ENCODE assay signal across 12 cellular contexts in the genomic region with DNA sequence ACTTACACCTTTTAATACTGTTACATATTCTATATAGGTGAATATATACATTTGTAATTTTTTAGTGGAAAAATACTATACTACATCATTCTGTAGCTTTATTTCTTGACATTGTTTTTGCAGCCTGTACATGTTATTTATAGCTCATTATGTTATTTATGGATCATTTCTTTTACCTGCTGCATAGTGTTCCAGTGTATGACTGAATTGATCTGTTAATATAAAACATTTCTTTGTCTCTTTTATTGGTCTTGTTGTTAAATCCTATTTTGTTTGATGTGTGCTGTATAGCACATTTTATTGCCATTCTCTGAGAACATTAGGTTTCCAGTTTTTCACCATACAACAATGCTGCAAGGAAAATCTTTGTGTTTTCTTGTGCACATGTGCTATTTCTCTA. TPM values are rescaled to one million over a fixed set of nuclear protein-coding genes. Genes with fewer than 3 reads are reported as not detected.
DNase-seq lines count a peak whose midpoint lies in the region; ATAC-seq and TF ChIP-seq lines count a peak whose summit lies in the region.
"Had no signal": no experiment of that assay in that cellular context is flagged by ENCODE, and none has a peak within 500 bp of the region (broad histone marks: within the 10 kb centered on the region; RNA-seq: fewer than 3 reads in every experiment).

No MANE protein-coding gene starts in this region.

- H3K27me3 ChIP-seq in right atrium auricular region (no peaks in the 10 kb centered on the region), SU-DHL-6 (ENCODE audit: low read length) (no peaks in the 10 kb centered on the region), fibroblast of lung (ENCODE audit: control insufficient read depth, insufficient read depth, low read length) (no peaks in the 10 kb centered on the region), psoas muscle (ENCODE audit: insufficient read depth in 3 of 3, low read length in 2 of 3) (no peaks in the 10 kb centered on the region)
- H3K27me3 ChIP-seq: brain microvascular endothelial cell, SJSA1 had no signal

- H3K36me3 ChIP-seq in right atrium auricular region (no peaks in the 10 kb centered on the region), SU-DHL-6 (ENCODE audit: low read length) (peaks cover 4% of the 10 kb centered on the region; the same call in 1 of the 2 replicates), fibroblast of lung (ENCODE audit: control insufficient read depth, insufficient read depth, low read length) (no peaks in the 10 kb centered on the region), psoas muscle (ENCODE audit: insufficient read depth in 1 of 2, low read depth in 1 of 2) (no peaks in the 10 kb centered on the region)
- H3K36me3 ChIP-seq: brain microvascular endothelial cell, SJSA1 had no signal

- peaks cover 34% of the 10 kb centered on the region for H3F3A ChIP-seq in SU-DHL-6 (ENCODE audit: insufficient read depth)

- DNase-seq in right atrium auricular region (ENCODE audit: low spot score) (no peak), left cardiac atrium (no peak), fibroblast of lung (ENCODE audit: low read depth in 2 of 2) (no peak), psoas muscle (no peak), epidermal melanocyte (ENCODE audit: insufficient read length, low spot score) (no peak)
- no peak for DNase-seq in NK-92 treated with Interleukin-12 subunit alpha and Interleukin-12 subunit beta, amount 100 ng/mL, for 24 hours (lab: John Stamatoyannopoulos, UW)
- DNase-seq: activated CD8-positive, alpha-beta memory T cell treated with anti-CD3 and anti-CD28 coated beads for 24 hours; brain microvascular endothelial cell; NCI-H446 had no signal

- no peak overlapping the region for H2AFZ ChIP-seq in SU-DHL-6 (ENCODE audit: low read depth, low read length, severe bottlenecking)
- H2AFZ ChIP-seq in fibroblast of lung (ENCODE audit: low read length) = no peak overlapping the region

- ATAC-seq in left cardiac atrium (no peak), HG03139 (IDR thresholded peaks at IDR 0.05; ENCODE audit: unreplicated experiment) (no peak), psoas muscle (no peak)

- H3K9me3 ChIP-seq in right atrium auricular region = no peaks in the 10 kb centered on the region
- H3K9me3 ChIP-seq in SU-DHL-6 (ENCODE audit: insufficient read depth, low read length) = no peaks in the 10 kb centered on the region
- no peaks in the 10 kb centered on the region for H3K9me3 ChIP-seq in fibroblast of lung (ENCODE audit: control insufficient read depth, insufficient read depth, low read depth, low read length)
- H3K9me3 ChIP-seq in psoas muscle = no peaks in the 10 kb centered on the region
- H3K9me3 ChIP-seq: SJSA1 had no signal

- H4K20me1 ChIP-seq in SU-DHL-6 (ENCODE audit: low read depth, low read length) = no peaks in the 10 kb centered on the region
- H4K20me1 ChIP-seq in fibroblast of lung (ENCODE audit: control insufficient read depth, extremely low read depth, insufficient read depth, low read length) = no peaks in the 10 kb centered on the region

- peak overlapping the region; percentile 78 for H3K4me2 ChIP-seq in SU-DHL-6 (ENCODE audit: low read depth, low read length, poor library complexity, severe bottlenecking)
- peak overlapping the region; percentile 21 for H3K4me2 ChIP-seq in fibroblast of lung (ENCODE audit: extremely low read depth, insufficient read depth, low read length)

- H3K9ac ChIP-seq in SU-DHL-6 (ENCODE audit: low read length) (peak overlapping the region; percentile 35), fibroblast of lung (ENCODE audit: insufficient read depth, low read length) (no peak overlapping the region)

- H3K27ac ChIP-seq in right atrium auricular region (peak overlapping the region; percentile 97), SU-DHL-6 (ENCODE audit: low read depth, low read length) (peak overlapping the region; percentile 95), fibroblast of lung (ENCODE audit: insufficient read depth, low read length) (no peak overlapping the region), psoas muscle (no peak overlapping the region)
- H3K27ac ChIP-seq: brain microvascular endothelial cell, SJSA1 had no signal

- TF ChIP-seq CTCF in right atrium auricular region (IDR thresholded peaks at IDR 0.05) (no peak), SU-DHL-6 (IDR thresholded peaks at IDR 0.05; ENCODE audit: insufficient read depth, low read length, poor library complexity, severe bottlenecking) (no peak), fibroblast of lung (conservative IDR thresholded peaks at IDR 0.05 in 1 of 2, IDR thresholded peaks at IDR 0.05 in 1 of 2; ENCODE audit: low read depth in 1 of 2, low read length in 2 of 2) (no peak), psoas muscle (IDR thresholded peaks at IDR 0.05) (no peak)

- H3K4me3 ChIP-seq in right atrium auricular region = no peak overlapping the region
- peak overlapping the region; percentile 58 for H3K4me3 ChIP-seq in SU-DHL-6 (ENCODE audit: insufficient read depth, low read length, poor library complexity, severe bottlenecking)
- peak overlapping the region in 1 of 4 experiments; percentile 29 for H3K4me3 ChIP-seq in fibroblast of lung (replicated peaks in 1 of 4; ENCODE audit: control extremely low read depth in 1 of 4, insufficient read depth in 1 of 4, low read depth in 3 of 4, low read length in 4 of 4)
- H3K4me3 ChIP-seq in psoas muscle = no peak overlapping the region
- H3K4me3 ChIP-seq: SJSA1 had no signal

- intact Hi-C loops in left cardiac atrium (cut with DNase I) (loop anchor here in 1 of 2 donors (10.0 kb wide), 1 partner anchor 472 kb away; a partner anchor contains a TSS), psoas muscle (cut with DNase I) (no loop called here)

- H3K79me2 ChIP-seq in SU-DHL-6 (ENCODE audit: insufficient read depth, low read length) (peaks cover 54% of the 10 kb centered on the region), fibroblast of lung (ENCODE audit: control insufficient read depth, insufficient read depth, low read length) (peaks cover 15% of the 10 kb centered on the region)

- H3K4me1 ChIP-seq in right atrium auricular region (peaks cover 0 to 32% of the 10 kb centered on the region in 2 donors), fibroblast of lung (ENCODE audit: control insufficient read depth, extremely low read depth, insufficient read depth, low read length) (no peaks in the 10 kb centered on the region), psoas muscle (peaks cover 5% of the 10 kb centered on the region)

- H3K9me2 ChIP-seq in SU-DHL-6 (replicated peaks; ENCODE audit: insufficient read depth, low read length) = no peaks in the 10 kb centered on the region

RNA-seq across cellular contexts. Expression of a gene that starts 2.4 kb away (rescaled TPM):
- total RNA-seq in right atrium auricular region (10 to 100 TPM in 1 of 2 donors, 1 to 10 TPM in 1; 7.3 to 12.4 TPM), left cardiac atrium (10 to 100 TPM; 12.8 to 13.5 TPM), fibroblast of lung (13.4 and 13.7 TPM in 2 replicates), psoas muscle (1 to 10 TPM; 1.7 to 7.9 (median 5.5) TPM)
- polyA plus RNA-seq in fibroblast of lung (8.3 and 10.4 TPM in 2 replicates), psoas muscle (1 to 10 TPM; 2.1 to 5.4 (median 2.5) TPM)
- 5.9 and 6.1 TPM in 2 replicates for polyA plus RNA-seq in fibroblast of lung (2012)
- 0.55 and 0.82 TPM in 2 replicates for polyA minus RNA-seq in fibroblast of lung (ENCODE audit: low replicate concordance)

RNA-seq across cellular contexts. Expression of a gene that starts 2.6 kb away (rescaled TPM):
- total RNA-seq in right atrium auricular region (10 to 100 TPM; 24.3 to 27.1 TPM), left cardiac atrium (10 to 100 TPM; 16.4 to 20.2 TPM), fibroblast of lung (9.4 and 11.3 TPM in 2 replicates), psoas muscle (1 to 10 TPM; 1.8 to 6.1 (median 4.2) TPM)
- polyA plus RNA-seq in fibroblast of lung (11.8 and 13.0 TPM in 2 replicates), psoas muscle (10 to 100 TPM in 1 of 3 donors, 1 to 10 TPM in 2; 1.5 to 13.3 (median 2.6) TPM)
- 9.6 and 9.8 TPM in 2 replicates for polyA plus RNA-seq in fibroblast of lung (2012)
- 7.5 and 8.7 TPM in 2 replicates for polyA minus RNA-seq in fibroblast of lung (ENCODE audit: low replicate concordance)

RNA-seq across cellular contexts. Expression of a gene that starts 49.3 kb away (rescaled TPM):
- total RNA-seq in right atrium auricular region (10 to 100 TPM; 14.8 to 22.3 TPM), left cardiac atrium (10 to 100 TPM; 20.6 to 25.4 TPM), fibroblast of lung (18.5 and 26.8 TPM in 2 replicates), psoas muscle (10 to 100 TPM in 2 of 4 donors, 1 to 10 TPM in 2; 8.2 to 14.7 (median 10.1) TPM)
- polyA plus RNA-seq in fibroblast of lung (32.8 and 46.8 TPM in 2 replicates), psoas muscle (10 to 100 TPM in 2 of 3 donors, 1 to 10 TPM in 1; 8.8 to 17.8 (median 12.0) TPM)
- 33.5 and 43.9 TPM in 2 replicates for polyA plus RNA-seq in fibroblast of lung (2012)
- 1.5 TPM in 1 of 2 replicates, not detected in the other for polyA minus RNA-seq in fibroblast of lung (ENCODE audit: low replicate concordance)

Comparison
In these comparisons a context has a peak if more than half of its experiments do, and no peak if none do; other contexts are left out.
1. H3K27ac ChIP-seq: peak in right atrium auricular region (2 of 2) and SU-DHL-6 (single experiment); none in fibroblast of lung (single experiment) and psoas muscle (single experiment).